ENCODE assay signal across 13 cellular contexts in genomic region chr14:105290598-105291356, GRCh38. TPM values are rescaled to one million over a fixed set of nuclear protein-coding genes. Genes with fewer than 3 reads are reported as not detected.
DNase-seq lines count a peak whose midpoint lies in the region; ATAC-seq and TF ChIP-seq lines count a peak whose summit lies in the region.
"Had no signal": no experiment of that assay in that cellular context is flagged by ENCODE, and none has a peak within 500 bp of the region (broad histone marks: within the 10 kb centered on the region; RNA-seq: fewer than 3 reads in every experiment).

No MANE protein-coding gene starts in this region.

- peak overlapping the region; percentile 33 for H3K27ac Mint-ChIP-seq in activated CD8-positive, alpha-beta memory T cell treated with anti-CD3 and anti-CD28 coated beads, Interleukin-2, amount 10 ng/mL, durations not matched to agents 7 days and 5 days
- H3K27ac Mint-ChIP-seq in progenitor cell of endocrine pancreas: peak overlapping the region; percentile 76
- H3K27ac Mint-ChIP-seq: nephron had no signal

- H3K27me3 Mint-ChIP-seq in activated CD8-positive, alpha-beta memory T cell treated with anti-CD3 and anti-CD28 coated beads, Interleukin-2, amount 10 ng/mL, durations not matched to agents 7 days and 5 days: no peaks in the 10 kb centered on the region
- H3K27me3 Mint-ChIP-seq in progenitor cell of endocrine pancreas: no peaks in the 10 kb centered on the region

- DNase-seq in activated CD8-positive, alpha-beta memory T cell treated with anti-CD3 and anti-CD28 coated beads, Interleukin-2, amount 10 ng/mL, durations not matched to agents 7 days and 5 days: no peak
- no peak for DNase-seq in activated CD8-positive, alpha-beta memory T cell treated with anti-CD3 and anti-CD28 coated beads for 24 hours
- DNase-seq in MV-4-11 (lab: John Stamatoyannopoulos, UW): peak; percentile 57
- DNase-seq in choroid plexus epithelial cell (ENCODE audit: low read depth): peak; percentile 9
- DNase-seq in progenitor cell of endocrine pancreas (ENCODE audit: low spot score, unreplicated experiment): no peak
- DNase-seq in sigmoid colon: no peak
- DNase-seq: activated effector memory CD4-positive, alpha-beta T cell treated with Interleukin-2 at 50 U/mL for 16 hours; cortex of kidney; NCI-H510A had no signal

- TF ChIP-seq CTCF in choroid plexus epithelial cell (conservative IDR thresholded peaks at IDR 0.05; ENCODE audit: low read depth, low read length) (peak; percentile 24), progenitor cell of endocrine pancreas (IDR thresholded peaks at IDR 0.05; ENCODE audit: unreplicated experiment) (no peak), sigmoid colon (IDR thresholded peaks at IDR 0.05) (no peak)

- no peaks in the 10 kb centered on the region for H3K27me3 ChIP-seq in sigmoid colon

- no peak overlapping the region for H3K27ac ChIP-seq in sigmoid colon
- H3K27ac ChIP-seq: VCaP had no signal

- H3K36me3 Mint-ChIP-seq in activated CD8-positive, alpha-beta memory T cell treated with anti-CD3 and anti-CD28 coated beads, Interleukin-2, amount 10 ng/mL, durations not matched to agents 7 days and 5 days: peaks cover 2% of the 10 kb centered on the region
- no peaks in the 10 kb centered on the region for H3K36me3 Mint-ChIP-seq in progenitor cell of endocrine pancreas (ENCODE audit: insufficient read depth)

- H3K4me3 Mint-ChIP-seq in activated CD8-positive, alpha-beta memory T cell treated with anti-CD3 and anti-CD28 coated beads, Interleukin-2, amount 10 ng/mL, durations not matched to agents 7 days and 5 days: no peak overlapping the region
- H3K4me3 Mint-ChIP-seq in progenitor cell of endocrine pancreas (ENCODE audit: low read depth): no peak overlapping the region
- H3K4me3 Mint-ChIP-seq: nephron had no signal

- no peak for ATAC-seq in activated CD8-positive, alpha-beta memory T cell treated with anti-CD3 and anti-CD28 coated beads, Interleukin-2, amount 10 ng/mL, durations not matched to agents 7 days and 5 days
- no peak for ATAC-seq in HG03139 (IDR thresholded peaks at IDR 0.05; ENCODE audit: unreplicated experiment)
- no peak for ATAC-seq in GM21423 (IDR thresholded peaks at IDR 0.05; ENCODE audit: unreplicated experiment)

- H3K4me1 ChIP-seq in sigmoid colon: peaks cover 0 to 42% (median 24%) of the 10 kb centered on the region in 4 donors

- CTCF ChIA-PET in activated CD8-positive, alpha-beta memory T cell treated with anti-CD3 and anti-CD28 coated beads, Interleukin-2, amount 10 ng/mL, durations not matched to agents 7 days and 5 days (lab: Charles Lee): interaction anchor here (0.7 to 4.1 kb wide), 2 partner anchors 31 to 200 kb away, joined by 3 to 17 read pairs; no protein-coding TSS in a partner anchor

- no peaks in the 10 kb centered on the region for H3K9me3 Mint-ChIP-seq in activated CD8-positive, alpha-beta memory T cell treated with anti-CD3 and anti-CD28 coated beads, Interleukin-2, amount 10 ng/mL, durations not matched to agents 7 days and 5 days (ENCODE audit: low read depth)
- no peaks in the 10 kb centered on the region for H3K9me3 Mint-ChIP-seq in progenitor cell of endocrine pancreas (ENCODE audit: low read depth)
- H3K9me3 Mint-ChIP-seq: nephron had no signal

- intact Hi-C loops in sigmoid colon (cut with DNase I): no loop called here

- no peaks in the 10 kb centered on the region for H3K36me3 ChIP-seq in sigmoid colon

- TF ChIP-seq POLR2A in sigmoid colon (IDR thresholded peaks at IDR 0.05): no peak

- H3K9me3 ChIP-seq in sigmoid colon: no peaks in the 10 kb centered on the region

- no peak for TF ChIP-seq EP300 in sigmoid colon (IDR thresholded peaks at IDR 0.05)

- H3K4me3 ChIP-seq in choroid plexus epithelial cell (ENCODE audit: low read depth, low read length): no peak overlapping the region
- no peak overlapping the region for H3K4me3 ChIP-seq in sigmoid colon

- 68 to 75% methylated on average over 14 of the region's 14 CpGs for WGBS in sigmoid colon, 2 donors

- H3K4me1 Mint-ChIP-seq in activated CD8-positive, alpha-beta memory T cell treated with anti-CD3 and anti-CD28 coated beads, Interleukin-2, amount 10 ng/mL, durations not matched to agents 7 days and 5 days: peaks cover 43% of the 10 kb centered on the region
- peaks cover 2% of the 10 kb centered on the region for H3K4me1 Mint-ChIP-seq in progenitor cell of endocrine pancreas (ENCODE audit: low read depth)

RNA-seq across cellular contexts. Expression of gene BRF1, which starts 10.0 kb away (rescaled TPM):
- 10 to 100 TPM; 32.2 to 51.8 TPM for total RNA-seq in activated CD8-positive, alpha-beta memory T cell treated with anti-CD3 and anti-CD28 coated beads, Interleukin-2, amount 10 ng/mL, durations not matched to agents 7 days and 5 days
- 49.3 and 49.9 TPM in 2 replicates for total RNA-seq in progenitor cell of endocrine pancreas
- 10 to 100 TPM; 19.3 to 39.2 (median 28.5) TPM for total RNA-seq in sigmoid colon
- 10 to 100 TPM in 2 of 3 donors, 1 to 10 TPM in 1; 9.0 to 23.7 (median 12.6) TPM for polyA plus RNA-seq in sigmoid colon

RNA-seq across cellular contexts. Expression of gene PACS2, which starts 23.8 kb away (rescaled TPM):
- total RNA-seq in activated CD8-positive, alpha-beta memory T cell treated with anti-CD3 and anti-CD28 coated beads, Interleukin-2, amount 10 ng/mL, durations not matched to agents 7 days and 5 days: 10 to 100 TPM; 27.8 to 40.2 TPM
- total RNA-seq in progenitor cell of endocrine pancreas (177 and 193 TPM in 2 replicates), sigmoid colon (10 to 100 TPM; 38.7 to 90.6 (median 47.4) TPM)
- 10 to 100 TPM; 19.8 to 49.6 (median 21.3) TPM for polyA plus RNA-seq in sigmoid colon

RNA-seq across cellular contexts. Expression of gene BTBD6, which starts 42.4 kb away (rescaled TPM):
- total RNA-seq in activated CD8-positive, alpha-beta memory T cell treated with anti-CD3 and anti-CD28 coated beads, Interleukin-2, amount 10 ng/mL, durations not matched to agents 7 days and 5 days: 10 to 100 TPM; 47.1 to 49.0 TPM
- total RNA-seq in progenitor cell of endocrine pancreas (31.6 and 31.9 TPM in 2 replicates), sigmoid colon (10 to 100 TPM; 31.3 to 46.7 (median 37.1) TPM)
- polyA plus RNA-seq in sigmoid colon: 10 to 100 TPM; 39.8 to 63.7 (median 51.1) TPM

Comparison
In these comparisons a context has a peak if more than half of its experiments do, and no peak if none do; other contexts are left out.
1. DNase-seq: peak in MV-4-11 (single experiment) and choroid plexus epithelial cell (single experiment); none in activated CD8-positive, alpha-beta memory T cell treated with anti-CD3 and anti-CD28 coated beads, Interleukin-2, amount 10 ng/mL, durations not matched to agents 7 days and 5 days (single experiment), activated CD8-positive, alpha-beta memory T cell treated with anti-CD3 and anti-CD28 coated beads for 24 hours (single experiment), progenitor cell of endocrine pancreas (single experiment) and sigmoid colon (single experiment).